8 cellular contexts compared by ENCODE assay signal in the genomic region with DNA sequence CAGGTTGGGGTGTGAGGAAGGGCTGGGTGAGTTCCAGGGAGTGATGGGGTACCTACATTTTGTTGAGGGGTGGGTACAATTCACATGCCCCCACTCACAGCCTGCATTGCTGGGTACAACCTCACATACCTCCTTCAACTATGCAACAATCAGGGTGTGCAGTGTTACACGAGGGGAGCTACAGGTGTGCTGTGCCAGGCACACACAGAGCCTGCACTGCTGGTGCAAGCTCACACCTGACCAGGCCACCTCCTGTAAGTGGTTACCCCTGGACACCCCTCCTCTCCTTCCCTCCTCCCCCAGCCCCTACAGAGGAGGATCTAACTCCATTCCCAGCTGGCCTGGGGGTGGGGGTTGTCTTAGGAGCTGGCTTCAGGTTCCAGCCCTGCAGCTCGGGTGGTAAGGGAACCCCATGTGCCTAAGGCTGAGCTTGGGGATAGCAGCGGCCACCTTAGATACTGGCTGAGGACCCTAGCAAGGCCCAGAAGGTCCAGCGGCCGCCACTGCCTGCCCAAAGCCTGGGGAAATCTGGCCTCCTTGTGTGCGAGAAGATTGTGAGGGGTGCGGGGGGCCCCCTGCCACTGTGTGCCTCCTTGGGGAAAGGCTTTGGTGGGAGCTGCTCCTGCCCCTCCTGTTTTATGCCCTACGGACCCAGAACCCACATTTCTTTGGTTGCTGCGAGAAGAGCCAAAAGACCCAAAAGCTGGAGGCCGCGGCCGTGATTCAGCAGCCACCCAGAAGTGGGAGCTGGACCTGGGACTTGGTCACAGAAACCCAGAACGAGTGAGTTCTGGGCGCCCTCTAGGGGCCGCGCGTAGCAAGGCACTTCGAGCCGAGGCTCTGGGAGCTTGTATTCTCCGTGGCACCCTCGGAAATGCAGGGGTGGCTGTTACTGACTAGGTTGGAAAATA. TPM values are rescaled to one million over a fixed set of nuclear protein-coding genes. Genes with fewer than 3 reads are reported as not detected.
DNase-seq lines count a peak whose midpoint lies in the region; ATAC-seq and TF ChIP-seq lines count a peak whose summit lies in the region.

No MANE protein-coding gene starts in this region.

- TF ChIP-seq CTCF in CD14-positive monocyte (IDR thresholded peaks at IDR 0.05) (peak; percentile 94), heart right ventricle (IDR thresholded peaks at IDR 0.05) (peak; percentile 87 to 98 (median 97)), retinal pigment epithelial cell (conservative IDR thresholded peaks at IDR 0.05; ENCODE audit: low read depth, low read length) (peak; percentile 95)

- H3K36me3 Mint-ChIP-seq in CD14-positive monocyte (peaks cover 0 to 8% of the 10 kb centered on the region in 2 donors), T-helper 17 cell (ENCODE audit: low read depth) (peaks cover 12% of the 10 kb centered on the region)
- H3K36me3 Mint-ChIP-seq in activated naive CD8-positive, alpha-beta T cell treated with anti-CD3 and anti-CD28 coated beads, Interleukin-2, amount 50 U/mL, for 24 hours (ENCODE audit: low read depth) = no peaks in the 10 kb centered on the region

- 8 to 16% methylated on average over 21 of the region's 21 CpGs for WGBS in heart right ventricle, 2 donors

- peaks cover 46 to 100% (median 99%) of the 10 kb centered on the region in 7 donors for H3K27me3 ChIP-seq in heart right ventricle

- peaks cover 0 to 29% (median 3%) of the 10 kb centered on the region in 7 donors for H3K9me3 Mint-ChIP-seq in CD14-positive monocyte
- no peaks in the 10 kb centered on the region for H3K9me3 Mint-ChIP-seq in activated naive CD8-positive, alpha-beta T cell treated with anti-CD3 and anti-CD28 coated beads, Interleukin-2, amount 50 U/mL, for 24 hours

- intact Hi-C loops in CD14-positive monocyte (cut with micrococcal nuclease) = loop anchor here (5.0 kb wide), 3 partner anchors 45 to 100 kb away; no protein-coding TSS in a partner anchor
- intact Hi-C loops in heart right ventricle (cut with DNase I) = loop anchor here in 9 of 10 donors (1.0 to 10.0 kb wide), 11 partner anchors 45 to 100 kb away; a partner anchor contains a TSS

- ATAC-seq in GM21619 (IDR thresholded peaks at IDR 0.05; ENCODE audit: unreplicated experiment) (peak; percentile 76), T-helper 17 cell (peak; percentile 88), heart right ventricle (peak; percentile 78 to 94 (median 86)), GM18861 (IDR thresholded peaks at IDR 0.05; ENCODE audit: unreplicated experiment) (no peak)
- peak; percentile 87 for ATAC-seq in activated naive CD8-positive, alpha-beta T cell treated with anti-CD3 and anti-CD28 coated beads, Interleukin-2, amount 50 U/mL, for 24 hours

- H3K4me1 ChIP-seq in heart right ventricle = peaks cover 0 to 32% (median 25%) of the 10 kb centered on the region in 9 donors

- DNase-seq in CD14-positive monocyte (ENCODE audit: low spot score) (peak; percentile 76), NCI-H1105 treated with DMSO at 0.1 percent for 48 hours (lab: John Stamatoyannopoulos, UW) (peak; percentile 47), T-helper 17 cell (peak; percentile 64 to 79 (median 66)), heart right ventricle (peak; percentile 74 to 82), retinal pigment epithelial cell (ENCODE audit: low read depth) (peak; percentile 26)
- peak; percentile 87 for DNase-seq in activated naive CD8-positive, alpha-beta T cell treated with anti-CD3 and anti-CD28 coated beads, Interleukin-2, amount 50 U/mL, for 24 hours

- peak overlapping the region in 1 of 2 donors; percentile 84 for H3K4me3 Mint-ChIP-seq in CD14-positive monocyte
- H3K4me3 Mint-ChIP-seq in T-helper 17 cell = no peak overlapping the region
- no peak overlapping the region for H3K4me3 Mint-ChIP-seq in activated naive CD8-positive, alpha-beta T cell treated with anti-CD3 and anti-CD28 coated beads, Interleukin-2, amount 50 U/mL, for 24 hours

- H3K4me3 ChIP-seq in heart right ventricle (no peak overlapping the region), retinal pigment epithelial cell (ENCODE audit: low read length) (no peak overlapping the region)

- H3K27me3 Mint-ChIP-seq in CD14-positive monocyte (ENCODE audit: low read depth in 3 of 3) (peaks cover 96 to 100% (median 100%) of the 10 kb centered on the region in 3 donors), T-helper 17 cell (peaks cover 93% of the 10 kb centered on the region)
- H3K27me3 Mint-ChIP-seq in activated naive CD8-positive, alpha-beta T cell treated with anti-CD3 and anti-CD28 coated beads, Interleukin-2, amount 50 U/mL, for 24 hours = peaks cover 88% of the 10 kb centered on the region

- no peaks in the 10 kb centered on the region for H3K36me3 ChIP-seq in heart right ventricle

- no peak overlapping the region for H3K27ac ChIP-seq in heart right ventricle

- H3K9me3 ChIP-seq in T-helper 17 cell (ENCODE audit: control insufficient read depth, low read length, poor library complexity, severe bottlenecking) (no peaks in the 10 kb centered on the region), heart right ventricle (no peaks in the 10 kb centered on the region)

- H3K27ac Mint-ChIP-seq in CD14-positive monocyte = no peak overlapping the region
- no peak overlapping the region for H3K27ac Mint-ChIP-seq in T-helper 17 cell
- no peak overlapping the region for H3K27ac Mint-ChIP-seq in activated naive CD8-positive, alpha-beta T cell treated with anti-CD3 and anti-CD28 coated beads, Interleukin-2, amount 50 U/mL, for 24 hours

- H3K4me1 Mint-ChIP-seq in CD14-positive monocyte = peaks cover 17% of the 10 kb centered on the region
- H3K4me1 Mint-ChIP-seq in T-helper 17 cell = peaks cover 29% of the 10 kb centered on the region
- peaks cover 23% of the 10 kb centered on the region for H3K4me1 Mint-ChIP-seq in activated naive CD8-positive, alpha-beta T cell treated with anti-CD3 and anti-CD28 coated beads, Interleukin-2, amount 50 U/mL, for 24 hours

RNA-seq across cellular contexts. Expression of a gene that starts 10.8 kb away (rescaled TPM):
- polyA plus RNA-seq in CD14-positive monocyte (not detected), heart right ventricle (under 1 TPM in 1 of 2 donors, not detected in 1; 0.03 TPM)
- total RNA-seq in T-helper 17 cell (not detected), heart right ventricle (under 1 TPM in 2 of 10 donors, not detected in 8; 0.27 to 0.74 TPM)

Comparison
In these comparisons a context has a peak if more than half of its experiments do, and no peak if none do; other contexts are left out.
1. DNase-seq: peak in every context shown above with its lines; median percentile 87 in activated naive CD8-positive, alpha-beta T cell treated with anti-CD3 and anti-CD28 coated beads, Interleukin-2, amount 50 U/mL, for 24 hours; 78 in heart right ventricle; 76 in CD14-positive monocyte; 66 in T-helper 17 cell; 47 in NCI-H1105 treated with DMSO at 0.1 percent for 48 hours; 26 in retinal pigment epithelial cell.